31 cellular contexts compared by ENCODE assay signal in the genomic region with DNA sequence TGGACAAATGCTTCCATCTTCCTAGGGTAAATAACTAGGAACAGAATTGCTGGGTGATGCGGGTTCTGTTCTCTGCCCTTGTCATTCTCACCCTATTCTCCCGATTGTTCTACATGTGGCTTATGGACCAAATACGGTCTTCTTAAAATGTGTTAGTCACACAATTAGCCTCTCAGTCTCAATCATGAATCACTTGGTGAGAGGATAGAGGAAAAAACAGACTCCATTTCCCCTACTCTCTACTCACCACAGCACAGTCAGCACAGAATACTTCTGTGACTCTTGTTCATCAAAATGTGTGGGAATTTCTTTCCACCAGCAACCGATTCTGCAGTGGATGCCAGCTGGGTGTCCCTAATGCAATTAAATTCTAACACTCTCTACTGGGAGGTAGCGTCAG.
"Had no signal": no experiment of that assay in that cellular context is flagged by ENCODE, and none has a peak within 500 bp of the region (broad histone marks: within the 10 kb centered on the region; RNA-seq: fewer than 3 reads in every experiment).

No MANE protein-coding gene starts in this region.

- H3K9me3 Mint-ChIP-seq: activated CD4-positive, alpha-beta memory T cell treated with anti-CD3 and anti-CD28 coated beads for 36 hours; activated CD4-positive, alpha-beta T cell treated with anti-CD3 and anti-CD28 coated beads, Interleukin-2, amount 10 ng/mL, durations not matched to agents 24 days and 14 days; activated naive CD4-positive, alpha-beta T cell treated with anti-CD3 and anti-CD28 coated beads for 36 hours; activated naive CD8-positive, alpha-beta T cell treated with anti-CD3 and anti-CD28 coated beads, Interleukin-2, amount 10 ng/mL, durations not matched to agents 7 days and 5 days; activated T-helper 1 cell treated with anti-CD3 and anti-CD28 coated beads, Interleukin-12 subunit alpha, Interleukin-12 subunit beta, Interleukin-2, Interleukin-4 antibody, amounts not matched to agents 30 ng/mL and 10 ng/mL and 1 ng/mL, durations not matched to agents 14 hours and 24 hours and 36 hours; nephron; stimulated activated naive B cell treated with anti-CD40 and anti-IgM and Interleukin-4, amounts not matched to agents 10 μg/mL and 1 μg/mL and 100 μg/mL, for 72 hours had no signal

- H3K4me3 Mint-ChIP-seq: activated CD4-positive, alpha-beta memory T cell treated with anti-CD3 and anti-CD28 coated beads for 36 hours; activated CD4-positive, alpha-beta T cell treated with anti-CD3 and anti-CD28 coated beads, Interleukin-2, amount 10 ng/mL, durations not matched to agents 24 days and 14 days; activated naive CD4-positive, alpha-beta T cell treated with anti-CD3 and anti-CD28 coated beads for 36 hours; activated naive CD8-positive, alpha-beta T cell treated with anti-CD3 and anti-CD28 coated beads, Interleukin-2, amount 10 ng/mL, durations not matched to agents 7 days and 5 days; activated T-helper 1 cell treated with anti-CD3 and anti-CD28 coated beads, Interleukin-12 subunit alpha, Interleukin-12 subunit beta, Interleukin-2, Interleukin-4 antibody, amounts not matched to agents 30 ng/mL and 10 ng/mL and 1 ng/mL, durations not matched to agents 14 hours and 24 hours and 36 hours; nephron; stimulated activated naive B cell treated with anti-CD40 and anti-IgM and Interleukin-4, amounts not matched to agents 10 μg/mL and 1 μg/mL and 100 μg/mL, for 72 hours had no signal

- H3K27me3 ChIP-seq: ascending aorta, esophagus muscularis mucosa, gastrocnemius medialis, ovary, sigmoid colon, stomach, thyroid gland, upper lobe of left lung, vagina had no signal

- DNase-seq: activated CD4-positive, alpha-beta memory T cell treated with anti-CD3 and anti-CD28 coated beads for 36 hours; activated CD4-positive, alpha-beta T cell treated with anti-CD3 and anti-CD28 coated beads, Interleukin-2, amount 10 ng/mL, durations not matched to agents 24 days and 14 days; activated CD4-positive, CD25-positive, alpha-beta regulatory T cell treated with anti-CD3 and anti-CD28 coated beads, Interleukin-2, amount 50 U/mL, for 72 hours; activated CD8-positive, alpha-beta memory T cell treated with anti-CD3 and anti-CD28 coated beads, Interleukin-2, amount 50 U/mL, for 4 hours; activated effector memory CD4-positive, alpha-beta T cell treated with anti-CD3 and anti-CD28 coated beads, Interleukin-2, amount 50 U/mL, for 16 hours; activated naive CD4-positive, alpha-beta T cell treated with anti-CD3 and anti-CD28 coated beads for 36 hours; activated naive CD8-positive, alpha-beta T cell treated with anti-CD3 and anti-CD28 coated beads, Interleukin-2, amount 10 ng/mL, durations not matched to agents 7 days and 5 days; activated T-cell treated with anti-CD3 and anti-CD28 coated beads, Interleukin-2, amount 50 U/mL, for 1 hour; central memory CD4-positive, alpha-beta T cell; gastrocnemius medialis; glutamatergic neuron; left ventricle myocardium inferior; ovary; retina; sigmoid colon; stimulated activated CD4-positive, alpha-beta T cell treated with anti-CD3 and anti-CD28 coated beads, Interleukin-15, amount 100 ng/mL, for 24 hours; stimulated activated CD4-positive, alpha-beta T cell treated with anti-CD3 and anti-CD28 coated beads, Interleukin-2, amount 100 ng/mL, for 24 hours; stimulated activated naive B cell treated with anti-CD40 and anti-IgM and Interleukin-4, amounts not matched to agents 10 μg/mL and 1 μg/mL and 100 μg/mL, for 72 hours; stomach; T1000; thyroid gland; upper lobe of left lung had no signal

- H3K27ac Mint-ChIP-seq: activated CD4-positive, alpha-beta memory T cell treated with anti-CD3 and anti-CD28 coated beads for 36 hours; activated CD4-positive, alpha-beta T cell treated with anti-CD3 and anti-CD28 coated beads, Interleukin-2, amount 10 ng/mL, durations not matched to agents 24 days and 14 days; activated naive CD4-positive, alpha-beta T cell treated with anti-CD3 and anti-CD28 coated beads for 36 hours; activated naive CD8-positive, alpha-beta T cell treated with anti-CD3 and anti-CD28 coated beads, Interleukin-2, amount 10 ng/mL, durations not matched to agents 7 days and 5 days; activated T-helper 1 cell treated with anti-CD3 and anti-CD28 coated beads, Interleukin-12 subunit alpha, Interleukin-12 subunit beta, Interleukin-2, Interleukin-4 antibody, amounts not matched to agents 30 ng/mL and 10 ng/mL and 1 ng/mL, durations not matched to agents 14 hours and 24 hours and 36 hours; nephron; progenitor cell of endocrine pancreas; stimulated activated naive B cell treated with anti-CD40 and anti-IgM and Interleukin-4, amounts not matched to agents 10 μg/mL and 1 μg/mL and 100 μg/mL, for 72 hours had no signal

- H3K36me3 Mint-ChIP-seq: activated CD4-positive, alpha-beta memory T cell treated with anti-CD3 and anti-CD28 coated beads for 36 hours; activated naive CD8-positive, alpha-beta T cell treated with anti-CD3 and anti-CD28 coated beads, Interleukin-2, amount 10 ng/mL, durations not matched to agents 7 days and 5 days; stimulated activated naive B cell treated with anti-CD40 and anti-IgM and Interleukin-4, amounts not matched to agents 10 μg/mL and 1 μg/mL and 100 μg/mL, for 72 hours had no signal

- FAIRE-seq: islet of Langerhans had no signal

- H3K4me1 Mint-ChIP-seq: activated CD4-positive, alpha-beta T cell treated with anti-CD3 and anti-CD28 coated beads, Interleukin-2, amount 10 ng/mL, durations not matched to agents 24 days and 14 days; activated naive CD8-positive, alpha-beta T cell treated with anti-CD3 and anti-CD28 coated beads, Interleukin-2, amount 10 ng/mL, durations not matched to agents 7 days and 5 days; nephron had no signal

- H3K36me3 ChIP-seq: ascending aorta, esophagus muscularis mucosa, gastrocnemius medialis, left ventricle myocardium inferior, ovary, sigmoid colon, stomach, thyroid gland, upper lobe of left lung, vagina had no signal

- ATAC-seq: gastrocnemius medialis; stimulated activated naive B cell treated with anti-CD40 and anti-IgM and Interleukin-4, amounts not matched to agents 10 μg/mL and 1 μg/mL and 100 μg/mL, for 72 hours had no signal

- H3K4me3 ChIP-seq: ascending aorta, esophagus muscularis mucosa, gastrocnemius medialis, left ventricle myocardium inferior, lung, ovary, sigmoid colon, smooth muscle cell, stomach, thyroid gland, upper lobe of left lung, vagina had no signal

- H3K27me3 Mint-ChIP-seq: activated CD4-positive, alpha-beta memory T cell treated with anti-CD3 and anti-CD28 coated beads for 36 hours; activated CD4-positive, alpha-beta T cell treated with anti-CD3 and anti-CD28 coated beads, Interleukin-2, amount 10 ng/mL, durations not matched to agents 24 days and 14 days; activated naive CD8-positive, alpha-beta T cell treated with anti-CD3 and anti-CD28 coated beads, Interleukin-2, amount 10 ng/mL, durations not matched to agents 7 days and 5 days; progenitor cell of endocrine pancreas; stimulated activated naive B cell treated with anti-CD40 and anti-IgM and Interleukin-4, amounts not matched to agents 10 μg/mL and 1 μg/mL and 100 μg/mL, for 72 hours had no signal
